In the genomic region with DNA sequence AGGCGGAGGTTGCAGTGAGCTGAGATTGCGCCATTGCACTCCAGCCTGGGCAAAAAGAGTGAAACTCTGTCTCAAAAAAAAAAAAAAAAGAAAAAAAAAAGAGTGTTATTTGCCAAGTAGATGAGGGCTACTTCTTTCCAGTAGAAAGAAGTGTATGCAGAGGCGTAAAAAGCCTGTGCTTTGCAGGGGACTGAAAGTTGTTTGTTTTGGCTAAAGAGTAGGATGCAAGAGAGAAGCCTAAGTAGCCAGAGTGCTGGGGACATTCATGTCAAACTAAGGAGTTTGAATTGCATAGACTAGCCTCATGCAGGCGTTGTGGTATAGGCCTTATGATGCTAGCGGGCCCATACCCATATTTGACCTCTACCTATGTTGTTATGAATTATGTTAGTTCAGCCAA, we compare ENCODE assay signal across 36 cellular contexts. TPM values are rescaled to one million over a fixed set of nuclear protein-coding genes. Genes with fewer than 3 reads are reported as not detected.
"Had no signal": no experiment of that assay in that cellular context is flagged by ENCODE, and none has a peak within 500 bp of the region (broad histone marks: within the 10 kb centered on the region; RNA-seq: fewer than 3 reads in every experiment).

No MANE protein-coding gene starts in this region.

- ATAC-seq: activated CD4-positive, alpha-beta T cell treated with anti-CD3 and anti-CD28 coated beads for 36 hours; activated CD8-positive, alpha-beta memory T cell treated with anti-CD3 and anti-CD28 coated beads, Interleukin-2, amount 10 ng/mL, durations not matched to agents 7 days and 5 days; activated CD8-positive, alpha-beta T cell treated with anti-CD3 and anti-CD28 coated beads, Interleukin-2, amount 10 ng/mL, durations not matched to agents 7 days and 5 days; activated naive CD8-positive, alpha-beta T cell treated with anti-CD3 and anti-CD28 coated beads, Interleukin-2, amount 50 U/mL, for 24 hours; body of pancreas; effector memory CD8-positive, alpha-beta T cell; gastroesophageal sphincter; T-helper 17 cell had no signal

- H3K4me3 ChIP-seq: adrenal gland, body of pancreas, esophagus squamous epithelium, gastroesophageal sphincter had no signal

- H3K27ac Mint-ChIP-seq: activated CD4-positive, alpha-beta memory T cell treated with anti-CD3 and anti-CD28 coated beads for 36 hours; activated CD4-positive, alpha-beta T cell treated with anti-CD3 and anti-CD28 coated beads for 36 hours; activated CD4-positive, alpha-beta T cell treated with anti-CD3 and anti-CD28 coated beads, Interleukin-2, amount 10 ng/mL, durations not matched to agents 24 days and 14 days; activated CD8-positive, alpha-beta memory T cell treated with anti-CD3 and anti-CD28 coated beads, Interleukin-2, amount 10 ng/mL, durations not matched to agents 7 days and 5 days; activated CD8-positive, alpha-beta T cell treated with anti-CD3 and anti-CD28 coated beads, Interleukin-2, amount 10 ng/mL, durations not matched to agents 7 days and 5 days; activated naive CD4-positive, alpha-beta T cell treated with anti-CD3 and anti-CD28 coated beads for 36 hours; activated naive CD4-positive, alpha-beta T cell treated with anti-CD3 and anti-CD28 coated beads, Interleukin-2, amount 50 U/mL, for 24 hours; activated naive CD8-positive, alpha-beta T cell treated with anti-CD3 and anti-CD28 coated beads for 36 hours; activated naive CD8-positive, alpha-beta T cell treated with anti-CD3 and anti-CD28 coated beads, Interleukin-2, amount 50 U/mL, for 24 hours; activated T-helper 1 cell treated with anti-CD3 and anti-CD28 coated beads, Interleukin-12 subunit alpha, Interleukin-12 subunit beta, Interleukin-2, Interleukin-4 antibody, amounts not matched to agents 30 ng/mL and 10 ng/mL and 1 ng/mL, durations not matched to agents 14 hours and 24 hours and 36 hours; activated T-helper 2 cell treated with anti-CD3 and anti-CD28 coated beads, Interferon-gamma antibody, Interleukin-2, Interleukin-4, amounts not matched to agents 10 μg/mL and 5 μg/mL and 100 μg/mL, durations not matched to agents 14 hours and 24 hours and 36 hours; effector memory CD8-positive, alpha-beta T cell; T-helper 2 cell treated with Interferon-gamma antibody and Interleukin-4, amounts not matched to agents 5 μg/mL and 100 μg/mL, for 36 hours had no signal

- DNase-seq: activated CD4-positive, alpha-beta memory T cell treated with anti-CD3 and anti-CD28 coated beads for 36 hours; activated CD4-positive, alpha-beta T cell treated with anti-CD3 and anti-CD28 coated beads for 36 hours; activated CD4-positive, alpha-beta T cell treated with anti-CD3 and anti-CD28 coated beads, Interleukin-2, amount 10 ng/mL, durations not matched to agents 24 days and 14 days; activated CD4-positive, CD25-positive, alpha-beta regulatory T cell; activated CD4-positive, CD25-positive, alpha-beta regulatory T cell treated with anti-CD3 and anti-CD28 coated beads, Interleukin-2, amount 50 U/mL, for 72 hours; activated CD8-positive, alpha-beta memory T cell treated with anti-CD3 and anti-CD28 coated beads, Interleukin-2, amount 10 ng/mL, durations not matched to agents 7 days and 5 days; activated CD8-positive, alpha-beta memory T cell treated with anti-CD3 and anti-CD28 coated beads, Interleukin-2, amount 50 U/mL, for 4 hours; activated CD8-positive, alpha-beta T cell treated with anti-CD3 and anti-CD28 coated beads, Interleukin-2, amount 10 ng/mL, durations not matched to agents 7 days and 5 days; activated effector memory CD4-positive, alpha-beta T cell treated with anti-CD3 and anti-CD28 coated beads, Interleukin-2, amount 50 U/mL, for 16 hours; activated naive CD4-positive, alpha-beta T cell treated with anti-CD3 and anti-CD28 coated beads for 36 hours; activated naive CD8-positive, alpha-beta T cell treated with anti-CD3 and anti-CD28 coated beads for 36 hours; activated naive CD8-positive, alpha-beta T cell treated with anti-CD3 and anti-CD28 coated beads, Interleukin-2, amount 50 U/mL, for 24 hours; activated T-cell treated with anti-CD3 and anti-CD28 coated beads, Interleukin-2, amount 50 U/mL, for 1 hour; activated T-cell treated with anti-CD3 and anti-CD28 coated beads, Interleukin-2, amount 50 U/mL, for 48 hours; adrenal gland; amygdala; aorta; body of pancreas; caudate nucleus; cortex of kidney; dermis blood vessel endothelial cell; effector CD4-positive, alpha-beta T cell; effector memory CD8-positive, alpha-beta T cell; esophagus squamous epithelium; foreskin melanocyte; T-helper 1 cell; T-helper 17 cell; T1000 had no signal

- H3K27ac ChIP-seq: adrenal gland, body of pancreas, epithelial cell of prostate, esophagus squamous epithelium, gastroesophageal sphincter had no signal

- H3K27me3 Mint-ChIP-seq: activated CD4-positive, alpha-beta memory T cell treated with anti-CD3 and anti-CD28 coated beads for 36 hours; activated CD4-positive, alpha-beta T cell treated with anti-CD3 and anti-CD28 coated beads for 36 hours; activated CD4-positive, alpha-beta T cell treated with anti-CD3 and anti-CD28 coated beads, Interleukin-2, amount 10 ng/mL, durations not matched to agents 24 days and 14 days; activated CD8-positive, alpha-beta memory T cell treated with anti-CD3 and anti-CD28 coated beads, Interleukin-2, amount 10 ng/mL, durations not matched to agents 7 days and 5 days; activated naive CD4-positive, alpha-beta T cell treated with anti-CD3 and anti-CD28 coated beads, Interleukin-2, amount 50 U/mL, for 24 hours; activated naive CD8-positive, alpha-beta T cell treated with anti-CD3 and anti-CD28 coated beads for 36 hours; activated naive CD8-positive, alpha-beta T cell treated with anti-CD3 and anti-CD28 coated beads, Interleukin-2, amount 50 U/mL, for 24 hours; effector memory CD8-positive, alpha-beta T cell had no signal

- H3K9me3 ChIP-seq: adrenal gland, body of pancreas, esophagus squamous epithelium, gastroesophageal sphincter had no signal

- H3K4me1 Mint-ChIP-seq: activated CD4-positive, alpha-beta T cell treated with anti-CD3 and anti-CD28 coated beads for 36 hours; activated CD4-positive, alpha-beta T cell treated with anti-CD3 and anti-CD28 coated beads, Interleukin-2, amount 10 ng/mL, durations not matched to agents 24 days and 14 days; activated CD8-positive, alpha-beta memory T cell treated with anti-CD3 and anti-CD28 coated beads, Interleukin-2, amount 10 ng/mL, durations not matched to agents 7 days and 5 days; activated naive CD4-positive, alpha-beta T cell treated with anti-CD3 and anti-CD28 coated beads, Interleukin-2, amount 50 U/mL, for 24 hours; activated naive CD8-positive, alpha-beta T cell treated with anti-CD3 and anti-CD28 coated beads for 36 hours; activated naive CD8-positive, alpha-beta T cell treated with anti-CD3 and anti-CD28 coated beads, Interleukin-2, amount 50 U/mL, for 24 hours had no signal

- H3K4me1 ChIP-seq: adrenal gland, gastroesophageal sphincter had no signal

- H3K36me3 Mint-ChIP-seq: activated CD4-positive, alpha-beta memory T cell treated with anti-CD3 and anti-CD28 coated beads for 36 hours; activated CD8-positive, alpha-beta memory T cell treated with anti-CD3 and anti-CD28 coated beads, Interleukin-2, amount 10 ng/mL, durations not matched to agents 7 days and 5 days; activated naive CD4-positive, alpha-beta T cell treated with anti-CD3 and anti-CD28 coated beads, Interleukin-2, amount 50 U/mL, for 24 hours; activated naive CD8-positive, alpha-beta T cell treated with anti-CD3 and anti-CD28 coated beads for 36 hours had no signal

- H3K4me3 Mint-ChIP-seq: activated CD4-positive, alpha-beta memory T cell treated with anti-CD3 and anti-CD28 coated beads for 36 hours; activated CD4-positive, alpha-beta T cell treated with anti-CD3 and anti-CD28 coated beads for 36 hours; activated CD4-positive, alpha-beta T cell treated with anti-CD3 and anti-CD28 coated beads, Interleukin-2, amount 10 ng/mL, durations not matched to agents 24 days and 14 days; activated CD8-positive, alpha-beta memory T cell treated with anti-CD3 and anti-CD28 coated beads, Interleukin-2, amount 10 ng/mL, durations not matched to agents 7 days and 5 days; activated CD8-positive, alpha-beta T cell treated with anti-CD3 and anti-CD28 coated beads, Interleukin-2, amount 10 ng/mL, durations not matched to agents 7 days and 5 days; activated naive CD4-positive, alpha-beta T cell treated with anti-CD3 and anti-CD28 coated beads for 36 hours; activated naive CD4-positive, alpha-beta T cell treated with anti-CD3 and anti-CD28 coated beads, Interleukin-2, amount 50 U/mL, for 24 hours; activated naive CD8-positive, alpha-beta T cell treated with anti-CD3 and anti-CD28 coated beads for 36 hours; activated naive CD8-positive, alpha-beta T cell treated with anti-CD3 and anti-CD28 coated beads, Interleukin-2, amount 50 U/mL, for 24 hours; activated T-helper 1 cell treated with anti-CD3 and anti-CD28 coated beads, Interleukin-12 subunit alpha, Interleukin-12 subunit beta, Interleukin-2, Interleukin-4 antibody, amounts not matched to agents 30 ng/mL and 10 ng/mL and 1 ng/mL, durations not matched to agents 14 hours and 24 hours and 36 hours; effector memory CD8-positive, alpha-beta T cell; T-helper 17 cell; T-helper 2 cell treated with Interferon-gamma antibody and Interleukin-4, amounts not matched to agents 5 μg/mL and 100 μg/mL, for 36 hours had no signal

- H3K9me3 Mint-ChIP-seq: activated CD4-positive, alpha-beta memory T cell treated with anti-CD3 and anti-CD28 coated beads for 36 hours; activated CD4-positive, alpha-beta T cell treated with anti-CD3 and anti-CD28 coated beads, Interleukin-2, amount 10 ng/mL, durations not matched to agents 24 days and 14 days; activated naive CD4-positive, alpha-beta T cell treated with anti-CD3 and anti-CD28 coated beads for 36 hours; activated naive CD4-positive, alpha-beta T cell treated with anti-CD3 and anti-CD28 coated beads, Interleukin-2, amount 50 U/mL, for 24 hours; activated naive CD8-positive, alpha-beta T cell treated with anti-CD3 and anti-CD28 coated beads for 36 hours; activated naive CD8-positive, alpha-beta T cell treated with anti-CD3 and anti-CD28 coated beads, Interleukin-2, amount 50 U/mL, for 24 hours; activated T-helper 1 cell treated with anti-CD3 and anti-CD28 coated beads, Interleukin-12 subunit alpha, Interleukin-12 subunit beta, Interleukin-2, Interleukin-4 antibody, amounts not matched to agents 30 ng/mL and 10 ng/mL and 1 ng/mL, durations not matched to agents 14 hours and 24 hours and 36 hours; activated T-helper 2 cell treated with anti-CD3 and anti-CD28 coated beads, Interferon-gamma antibody, Interleukin-2, Interleukin-4, amounts not matched to agents 10 μg/mL and 5 μg/mL and 100 μg/mL, durations not matched to agents 14 hours and 24 hours and 36 hours; effector memory CD8-positive, alpha-beta T cell; T-helper 2 cell treated with Interferon-gamma antibody and Interleukin-4, amounts not matched to agents 5 μg/mL and 100 μg/mL, for 36 hours had no signal

- H3K36me3 ChIP-seq: adrenal gland, esophagus squamous epithelium, gastroesophageal sphincter had no signal

- H3K27me3 ChIP-seq: adrenal gland, body of pancreas, esophagus squamous epithelium, gastroesophageal sphincter had no signal

RNA-seq across cellular contexts. Expression of gene HSD17B6, which starts 9.5 kb away (rescaled TPM):
- total RNA-seq: dermis blood vessel endothelial cell, endothelial cell of umbilical vein, glomerular endothelial cell had no signal
